18 cellular contexts compared by ENCODE assay signal in the genomic region with DNA sequence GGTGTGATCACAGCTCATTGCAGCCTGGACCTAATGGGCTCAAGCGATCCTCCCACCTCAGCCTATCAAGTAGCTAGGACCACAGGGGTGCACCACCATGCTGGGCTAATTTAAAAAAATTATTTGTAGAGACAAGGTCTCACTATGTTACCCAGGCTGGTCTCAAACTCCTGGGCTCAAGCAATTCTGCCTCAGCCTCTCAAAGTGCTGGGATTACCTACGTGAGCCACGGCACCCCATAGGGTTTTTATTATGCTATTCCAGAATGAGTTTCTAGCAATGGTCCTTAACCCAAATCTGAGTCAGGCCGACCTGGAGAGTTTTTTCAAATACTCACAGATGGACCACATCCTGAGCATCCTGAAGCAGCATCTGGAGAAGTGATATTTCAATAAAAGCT.
DNase-seq lines count a peak whose midpoint lies in the region; ATAC-seq and TF ChIP-seq lines count a peak whose summit lies in the region.
"Had no signal": no experiment of that assay in that cellular context is flagged by ENCODE, and none has a peak within 500 bp of the region (broad histone marks: within the 10 kb centered on the region; RNA-seq: fewer than 3 reads in every experiment).

No MANE protein-coding gene starts in this region.

- H3K27me3 ChIP-seq in GM23338 (ENCODE audit: insufficient read depth) (no peaks in the 10 kb centered on the region), iPS DF 6.9 (ENCODE audit: control insufficient read depth, insufficient read depth, low read length) (no peaks in the 10 kb centered on the region)
- H3K27me3 ChIP-seq: BLaER1 had no signal

- no peaks in the 10 kb centered on the region for H3K9me3 ChIP-seq in HEK293 (ENCODE audit: control insufficient read depth, insufficient read depth, low read depth, low read length)
- H3K9me3 ChIP-seq in iPS DF 6.9 (ENCODE audit: control insufficient read depth, insufficient read depth, low read length), result no peaks in the 10 kb centered on the region
- H3K9me3 ChIP-seq: Caco-2 had no signal

- POLR2A ChIA-PET in HEK293 (lab: Yijun Ruan, JAX) (no interaction called here), WTC11 (lab: Charles Lee) (no interaction called here)

- peaks cover 11% of the 10 kb centered on the region for H3K36me3 Mint-ChIP-seq in GM23338 (ENCODE audit: low read depth)
- H3K36me3 Mint-ChIP-seq in WTC11, result peaks cover 12% of the 10 kb centered on the region
- H3K36me3 Mint-ChIP-seq: CD8-positive, alpha-beta T cell had no signal

- no peak overlapping the region for H3K27ac ChIP-seq in GM23338 (ENCODE audit: low read depth)
- no peak overlapping the region for H3K27ac ChIP-seq in HEK293 (ENCODE audit: extremely low read depth, low read depth, low read length)
- H3K27ac ChIP-seq in iPS DF 6.9 (ENCODE audit: low read length), result no peak overlapping the region
- H3K27ac ChIP-seq: 22Rv1, BLaER1, C4-2B had no signal

- H3K27ac Mint-ChIP-seq in GM23338, result no peak overlapping the region
- no peak overlapping the region for H3K27ac Mint-ChIP-seq in WTC11
- H3K27ac Mint-ChIP-seq: B cell; CD8-positive, alpha-beta T cell had no signal

- no peak for TF ChIP-seq CTCF in GM23338 (conservative IDR thresholded peaks at IDR 0.05; ENCODE audit: low read depth in 2 of 2)
- TF ChIP-seq CTCF in HEK293 (tag by site-specific recombination; IDR thresholded peaks at IDR 0.05), result no peak
- TF ChIP-seq CTCF in WTC11 (IDR thresholded peaks at IDR 0.05), result no peak

- no peaks in the 10 kb centered on the region for H3F3A ChIP-seq in GM23338 (replicated peaks; ENCODE audit: low read depth)

- H3K36me3 ChIP-seq in GM23338 (ENCODE audit: insufficient read depth), result no peaks in the 10 kb centered on the region
- no peaks in the 10 kb centered on the region for H3K36me3 ChIP-seq in HEK293 (ENCODE audit: control insufficient read depth in 2 of 2, insufficient read depth in 1 of 2, low read length in 2 of 2)
- H3K36me3 ChIP-seq in iPS DF 6.9 (ENCODE audit: control insufficient read depth, insufficient read depth, low read length), result no peaks in the 10 kb centered on the region
- H3K36me3 ChIP-seq: BLaER1 had no signal

- H3K9me2 ChIP-seq in GM23338 (ENCODE audit: insufficient read depth), result no peaks in the 10 kb centered on the region

- H3K4me1 ChIP-seq in GM23338 (ENCODE audit: insufficient read depth), result peaks cover 13% of the 10 kb centered on the region; the same call in 1 of the 2 replicates
- no peaks in the 10 kb centered on the region for H3K4me1 ChIP-seq in HEK293 (ENCODE audit: control insufficient read depth, insufficient read depth, low read length)
- no peaks in the 10 kb centered on the region for H3K4me1 ChIP-seq in iPS DF 6.9 (ENCODE audit: control insufficient read depth, insufficient read depth, low read length)
- H3K4me1 ChIP-seq: BLaER1, Caco-2 had no signal

- CTCF ChIA-PET in HEK293 (lab: Yijun Ruan, JAX) (no interaction called here), WTC11 (lab: Charles Lee) (no interaction called here)

- no CpG with 5 or more reads among the region's 4 CpGs for WGBS in iPS DF 6.9 (ENCODE audit: insufficient coverage, insufficient read length)

- no peaks in the 10 kb centered on the region for H3K79me2 ChIP-seq in GM23338 (replicated peaks; ENCODE audit: insufficient read depth)

- H2AFZ ChIP-seq in GM23338, result no peak overlapping the region

- peak; percentile 59 for DNase-seq in GM23338 (ENCODE audit: low spot score)
- DNase-seq in WTC11 (ENCODE audit: low spot score), result no peak
- DNase-seq in iPS DF 6.9 (ENCODE audit: low read depth, low spot score), result peak; percentile 7
- no peak for DNase-seq in hepatic stellate cell (ENCODE audit: low spot score)
- DNase-seq in retina, result no peak
- no peak for DNase-seq in LoVo (ENCODE audit: low spot score)
- DNase-seq in NCI-H526 treated with DMSO at 0.1 percent for 48 hours (lab: John Stamatoyannopoulos, UW), result no peak
- DNase-seq: Caco-2; CD4-positive, CD25-positive, alpha-beta regulatory T cell; CD8-positive, alpha-beta T cell; DMS153; DND-41; HCEC 1CT had no signal

- H4K20me1 ChIP-seq in GM23338 (replicated peaks; ENCODE audit: insufficient read depth), result no peaks in the 10 kb centered on the region
- H4K20me1 ChIP-seq: BLaER1 had no signal

- H3K4me3 Mint-ChIP-seq in GM23338 (no peak overlapping the region), WTC11 (no peak overlapping the region)
- H3K4me3 Mint-ChIP-seq: B cell; CD4-positive, CD25-positive, alpha-beta regulatory T cell; CD8-positive, alpha-beta T cell had no signal

- H3K4me2 ChIP-seq in GM23338, result no peak overlapping the region
- H3K4me2 ChIP-seq: BLaER1 had no signal

- H3K27me3 Mint-ChIP-seq in GM23338 (ENCODE audit: insufficient read depth, low read depth, poor library complexity), result no peaks in the 10 kb centered on the region
- H3K27me3 Mint-ChIP-seq in WTC11 (ENCODE audit: low read depth), result no peaks in the 10 kb centered on the region; the same call in 1 of the 2 replicates
- H3K27me3 Mint-ChIP-seq: B cell; CD4-positive, CD25-positive, alpha-beta regulatory T cell had no signal

- H3K9me3 Mint-ChIP-seq in GM23338, result peaks cover 7% of the 10 kb centered on the region; the same call in 1 of the 3 replicates
- peaks cover 28% of the 10 kb centered on the region for H3K9me3 Mint-ChIP-seq in WTC11

- H3K4me1 Mint-ChIP-seq in GM23338, result peaks cover 19% of the 10 kb centered on the region
- peaks cover 26% of the 10 kb centered on the region for H3K4me1 Mint-ChIP-seq in WTC11
- H3K4me1 Mint-ChIP-seq: CD4-positive, CD25-positive, alpha-beta regulatory T cell had no signal

- ATAC-seq in GM23338 (peak; percentile 96), WTC11 (peak; percentile 93)
- ATAC-seq: CD8-positive, alpha-beta T cell had no signal

- H3K4me3 ChIP-seq in GM23338 (no peak overlapping the region), HEK293 (ENCODE audit: low read depth, low read length) (no peak overlapping the region), iPS DF 6.9 (ENCODE audit: low read length) (no peak overlapping the region)
- H3K4me3 ChIP-seq: BLaER1 had no signal

TF ChIP-seq in HEK293, 187 proteins besides CTCF, POLR2A, EP300 and RAD21:
- peak; percentile 35; the same call in 1 of the 2 replicates for TF ChIP-seq ZIC2 (tag by site-specific recombination; IDR thresholded peaks at IDR 0.05)
- TF ChIP-seq, protein P1, sequence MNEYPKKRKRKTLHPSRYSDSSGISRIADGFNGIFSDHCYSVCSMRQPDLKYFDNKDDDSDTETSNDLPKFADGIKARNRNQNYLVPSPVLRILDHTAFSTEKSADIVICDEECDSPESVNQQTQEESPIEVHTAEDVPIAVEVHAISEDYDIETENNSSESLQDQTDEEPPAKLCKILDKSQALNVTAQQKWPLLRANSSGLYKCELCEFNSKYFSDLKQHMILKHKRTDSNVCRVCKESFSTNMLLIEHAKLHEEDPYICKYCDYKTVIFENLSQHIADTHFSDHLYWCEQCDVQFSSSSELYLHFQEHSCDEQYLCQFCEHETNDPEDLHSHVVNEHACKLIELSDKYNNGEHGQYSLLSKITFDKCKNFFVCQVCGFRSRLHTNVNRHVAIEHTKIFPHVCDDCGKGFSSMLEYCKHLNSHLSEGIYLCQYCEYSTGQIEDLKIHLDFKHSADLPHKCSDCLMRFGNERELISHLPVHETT (tag by site-specific recombination; IDR thresholded peaks at IDR 0.05), result no peak

TF ChIP-seq in WTC11, 78 proteins besides CTCF, POLR2A, EP300 and RAD21 (continues in another document):
- TF ChIP-seq, protein P2, sequence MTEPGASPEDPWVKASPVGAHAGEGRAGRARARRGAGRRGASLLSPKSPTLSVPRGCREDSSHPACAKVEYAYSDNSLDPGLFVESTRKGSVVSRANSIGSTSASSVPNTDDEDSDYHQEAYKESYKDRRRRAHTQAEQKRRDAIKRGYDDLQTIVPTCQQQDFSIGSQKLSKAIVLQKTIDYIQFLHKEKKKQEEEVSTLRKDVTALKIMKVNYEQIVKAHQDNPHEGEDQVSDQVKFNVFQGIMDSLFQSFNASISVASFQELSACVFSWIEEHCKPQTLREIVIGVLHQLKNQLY (CRISPR knock-in tag; IDR thresholded peaks at IDR 0.05), result no peak
- TF ChIP-seq, protein P3, sequence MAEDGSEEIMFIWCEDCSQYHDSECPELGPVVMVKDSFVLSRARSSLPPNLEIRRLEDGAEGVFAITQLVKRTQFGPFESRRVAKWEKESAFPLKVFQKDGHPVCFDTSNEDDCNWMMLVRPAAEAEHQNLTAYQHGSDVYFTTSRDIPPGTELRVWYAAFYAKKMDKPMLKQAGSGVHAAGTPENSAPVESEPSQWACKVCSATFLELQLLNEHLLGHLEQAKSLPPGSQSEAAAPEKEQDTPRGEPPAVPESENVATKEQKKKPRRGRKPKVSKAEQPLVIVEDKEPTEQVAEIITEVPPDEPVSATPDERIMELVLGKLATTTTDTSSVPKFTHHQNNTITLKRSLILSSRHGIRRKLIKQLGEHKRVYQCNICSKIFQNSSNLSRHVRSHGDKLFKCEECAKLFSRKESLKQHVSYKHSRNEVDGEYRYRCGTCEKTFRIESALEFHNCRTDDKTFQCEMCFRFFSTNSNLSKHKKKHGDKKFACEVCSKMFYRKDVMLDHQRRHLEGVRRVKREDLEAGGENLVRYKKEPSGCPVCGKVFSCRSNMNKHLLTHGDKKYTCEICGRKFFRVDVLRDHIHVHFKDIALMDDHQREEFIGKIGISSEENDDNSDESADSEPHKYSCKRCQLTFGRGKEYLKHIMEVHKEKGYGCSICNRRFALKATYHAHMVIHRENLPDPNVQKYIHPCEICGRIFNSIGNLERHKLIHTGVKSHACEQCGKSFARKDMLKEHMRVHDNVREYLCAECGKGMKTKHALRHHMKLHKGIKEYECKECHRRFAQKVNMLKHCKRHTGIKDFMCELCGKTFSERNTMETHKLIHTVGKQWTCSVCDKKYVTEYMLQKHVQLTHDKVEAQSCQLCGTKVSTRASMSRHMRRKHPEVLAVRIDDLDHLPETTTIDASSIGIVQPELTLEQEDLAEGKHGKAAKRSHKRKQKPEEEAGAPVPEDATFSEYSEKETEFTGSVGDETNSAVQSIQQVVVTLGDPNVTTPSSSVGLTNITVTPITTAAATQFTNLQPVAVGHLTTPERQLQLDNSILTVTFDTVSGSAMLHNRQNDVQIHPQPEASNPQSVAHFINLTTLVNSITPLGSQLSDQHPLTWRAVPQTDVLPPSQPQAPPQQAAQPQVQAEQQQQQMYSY (CRISPR knock-in tag; IDR thresholded peaks at IDR 0.05), result no peak
- TF ChIP-seq MYBL2 (CRISPR knock-in tag; IDR thresholded peaks at IDR 0.05), result no peak
- no peak for TF ChIP-seq FOXK1 (CRISPR knock-in tag; IDR thresholded peaks at IDR 0.05)

Comparison
In these comparisons a context has a peak if more than half of its experiments do, and no peak if none do; other contexts are left out.
1. DNase-seq: peak in GM23338 (single experiment) and iPS DF 6.9 (single experiment); none in WTC11 (single experiment), hepatic stellate cell (single experiment), retina (single experiment), LoVo (single experiment) and NCI-H526 treated with DMSO at 0.1 percent for 48 hours (single experiment).